Comparison of ENCODE assay signal across 28 cellular contexts in the genomic region with DNA sequence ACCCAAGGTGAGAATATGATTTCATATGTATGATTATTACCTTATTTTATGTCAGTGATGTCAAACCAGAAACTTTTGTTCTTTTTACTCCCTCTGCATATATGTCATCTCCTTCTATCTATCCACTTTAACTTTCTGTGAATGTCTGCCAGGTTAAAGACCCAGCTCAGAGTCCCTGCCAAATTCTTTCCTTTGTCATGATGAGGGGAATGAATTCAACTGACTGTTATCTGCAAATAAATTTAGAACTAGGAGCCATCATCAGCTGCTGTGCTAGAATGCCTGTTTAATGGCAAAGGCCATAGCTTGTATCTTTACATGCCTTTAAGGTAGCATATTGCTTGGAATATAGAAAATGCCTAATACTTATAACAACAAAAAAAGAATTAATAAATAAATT.
"Had no signal": no experiment of that assay in that cellular context is flagged by ENCODE, and none has a peak within 500 bp of the region (broad histone marks: within the 10 kb centered on the region; RNA-seq: fewer than 3 reads in every experiment).

No MANE protein-coding gene starts in this region.

- H3K27ac ChIP-seq: ascending aorta, cardiac muscle cell, WERI-Rb-1 had no signal

- H3K9me3 ChIP-seq: ascending aorta had no signal

- H3K9me3 Mint-ChIP-seq: activated CD4-positive, alpha-beta T cell treated with anti-CD3 and anti-CD28 coated beads, Interleukin-2, amount 10 ng/mL, durations not matched to agents 24 days and 14 days; activated naive CD4-positive, alpha-beta T cell treated with anti-CD3 and anti-CD28 coated beads, Interleukin-2, amount 50 U/mL, for 24 hours had no signal

- DNase-seq: activated CD4-positive, alpha-beta T cell treated with anti-CD3 and anti-CD28 coated beads, Interleukin-2, amount 10 ng/mL, durations not matched to agents 24 days and 14 days; activated CD4-positive, alpha-beta T cell treated with anti-CD3 and anti-CD28 coated beads, Interleukin-2, amount 50 U/mL, for 4 hours; activated CD8-positive, alpha-beta T cell treated with anti-CD3 and anti-CD28 coated beads for 36 hours; activated gamma-delta T cell; activated naive CD4-positive, alpha-beta T cell treated with Interleukin-2 at 50 U/mL for 16 hours; activated naive CD8-positive, alpha-beta T cell treated with anti-CD3 and anti-CD28 coated beads, Interleukin-2, amount 10 ng/mL, durations not matched to agents 7 days and 5 days; activated T-cell treated with anti-CD3 and anti-CD28 coated beads, Interleukin-2, amount 50 U/mL, for 1 hour; amygdala; NCI-H1105; NCI-H1417 treated with DMSO at 0.1 percent for 48 hours; NCI-H187 treated with DMSO at 0.1 percent for 48 hours; NCI-H2081; NCI-H2171 treated with DMSO at 0.1 percent for 48 hours; NCI-H2227 treated with DMSO at 0.1 percent for 48 hours; NCI-H446; NCI-H510A treated with DMSO at 0.1 percent for 48 hours; NCI-H526 treated with DMSO at 0.1 percent for 48 hours; NCI-H82; NK-92 treated with Interleukin-12 subunit alpha and Interleukin-12 subunit beta, amount 100 ng/mL, for 24 hours; OCI-M1; Right ventricle myocardium superior; T1000; WERI-Rb-1 had no signal

- H3K27me3 Mint-ChIP-seq: activated CD4-positive, alpha-beta T cell treated with anti-CD3 and anti-CD28 coated beads, Interleukin-2, amount 10 ng/mL, durations not matched to agents 24 days and 14 days; activated CD8-positive, alpha-beta T cell treated with anti-CD3 and anti-CD28 coated beads for 36 hours; activated naive CD4-positive, alpha-beta T cell treated with anti-CD3 and anti-CD28 coated beads, Interleukin-2, amount 50 U/mL, for 24 hours; activated naive CD8-positive, alpha-beta T cell treated with anti-CD3 and anti-CD28 coated beads, Interleukin-2, amount 10 ng/mL, durations not matched to agents 7 days and 5 days; central memory CD8-positive, alpha-beta T cell had no signal

- H3K27ac Mint-ChIP-seq: activated CD4-positive, alpha-beta T cell treated with anti-CD3 and anti-CD28 coated beads, Interleukin-2, amount 10 ng/mL, durations not matched to agents 24 days and 14 days; activated CD8-positive, alpha-beta T cell treated with anti-CD3 and anti-CD28 coated beads for 36 hours; activated naive CD4-positive, alpha-beta T cell treated with anti-CD3 and anti-CD28 coated beads, Interleukin-2, amount 50 U/mL, for 24 hours; activated naive CD8-positive, alpha-beta T cell treated with anti-CD3 and anti-CD28 coated beads, Interleukin-2, amount 10 ng/mL, durations not matched to agents 7 days and 5 days; activated T-helper 2 cell treated with anti-CD3 and anti-CD28 coated beads, Interferon-gamma antibody, Interleukin-2, Interleukin-4, amounts not matched to agents 10 μg/mL and 5 μg/mL and 100 μg/mL, durations not matched to agents 14 hours and 24 hours and 36 hours had no signal

- H3K4me1 ChIP-seq: ascending aorta had no signal

- H3K4me1 Mint-ChIP-seq: activated CD4-positive, alpha-beta T cell treated with anti-CD3 and anti-CD28 coated beads, Interleukin-2, amount 10 ng/mL, durations not matched to agents 24 days and 14 days; activated naive CD4-positive, alpha-beta T cell treated with anti-CD3 and anti-CD28 coated beads, Interleukin-2, amount 50 U/mL, for 24 hours; activated naive CD8-positive, alpha-beta T cell treated with anti-CD3 and anti-CD28 coated beads, Interleukin-2, amount 10 ng/mL, durations not matched to agents 7 days and 5 days; central memory CD8-positive, alpha-beta T cell had no signal

- H3K4me3 Mint-ChIP-seq: activated CD4-positive, alpha-beta T cell treated with anti-CD3 and anti-CD28 coated beads, Interleukin-2, amount 10 ng/mL, durations not matched to agents 24 days and 14 days; activated CD8-positive, alpha-beta T cell treated with anti-CD3 and anti-CD28 coated beads for 36 hours; activated naive CD4-positive, alpha-beta T cell treated with anti-CD3 and anti-CD28 coated beads, Interleukin-2, amount 50 U/mL, for 24 hours; activated naive CD8-positive, alpha-beta T cell treated with anti-CD3 and anti-CD28 coated beads, Interleukin-2, amount 10 ng/mL, durations not matched to agents 7 days and 5 days; central memory CD8-positive, alpha-beta T cell had no signal

- H3K27me3 ChIP-seq: ascending aorta, cardiac muscle cell had no signal

- ATAC-seq: activated CD8-positive, alpha-beta T cell treated with anti-CD3 and anti-CD28 coated beads for 36 hours had no signal

- H3K36me3 Mint-ChIP-seq: activated naive CD4-positive, alpha-beta T cell treated with anti-CD3 and anti-CD28 coated beads, Interleukin-2, amount 50 U/mL, for 24 hours; activated naive CD8-positive, alpha-beta T cell treated with anti-CD3 and anti-CD28 coated beads, Interleukin-2, amount 10 ng/mL, durations not matched to agents 7 days and 5 days had no signal
